ENCODE assay signal across 1 cellular context in genomic region chr1:162605225-162605927, GRCh38.
A peak's percentile ranks its signal among the peaks of the same experiment; 100 is the strongest.
TF ChIP-seq lines count a peak whose summit lies in the region.

No MANE protein-coding gene starts in this region.

TF ChIP-seq in K562, 482 proteins besides CTCF, POLR2A, EP300 and RAD21:
- TF ChIP-seq ATF3 (IDR thresholded peaks at IDR 0.05) (peak; percentile 77), ATF3 (CRISPR knock-in tag; conservative IDR thresholded peaks at IDR 0.05) (no peak), FOSL1 (tag; conservative IDR thresholded peaks at IDR 0.05) (peak; percentile 85), VEZF1 (CRISPR knock-in tag; IDR thresholded peaks at IDR 0.05) (no peak), SMARCE1 (IDR thresholded peaks at IDR 0.05) (peak; percentile 43; the same call in 1 of the 2 replicates), JUND (IDR thresholded peaks at IDR 0.05; ENCODE audit: borderline replicate concordance, low read depth, low read length) (peak; percentile 76; the same call in 1 of the 2 replicates), JUND (tag; IDR thresholded peaks at IDR 0.05; ENCODE audit: borderline replicate concordance, low read depth, low read length) (peak; percentile 84; the same call in 2 of the 3 replicates), ZC3H8 (IDR thresholded peaks at IDR 0.05) (no peak), SLC30A9 (CRISPR knock-in tag; IDR thresholded peaks at IDR 0.05) (no peak), POLR2G (IDR thresholded peaks at IDR 0.05; ENCODE audit: low read depth, low read length) (0 out of 2 replicates have a peak, but pooled peaks have one; percentile 30), ZNF24 (IDR thresholded peaks at IDR 0.05) (peak; percentile 95), DMBX1 (CRISPR knock-in tag; IDR thresholded peaks at IDR 0.05; ENCODE audit: borderline replicate concordance) (no peak), MCM2 (IDR thresholded peaks at IDR 0.05; ENCODE audit: low read depth) (no peak), NFATC3 (IDR thresholded peaks at IDR 0.05) (0 out of 2 replicates have a peak, but pooled peaks have one; percentile 27), POLR2H (tag; IDR thresholded peaks at IDR 0.05; ENCODE audit: low read depth) (0 out of 2 replicates have a peak, but pooled peaks have one; percentile 39), JUN (IDR thresholded peaks at IDR 0.05; ENCODE audit: borderline replicate concordance, low read depth, low read length) (peak; percentile 65; the same call in 1 of the 2 replicates), JUN (CRISPR knock-in tag; IDR thresholded peaks at IDR 0.05; ENCODE audit: borderline replicate concordance) (no peak)
